Comparison of ENCODE assay signal across 11 cellular contexts in the genomic region with DNA sequence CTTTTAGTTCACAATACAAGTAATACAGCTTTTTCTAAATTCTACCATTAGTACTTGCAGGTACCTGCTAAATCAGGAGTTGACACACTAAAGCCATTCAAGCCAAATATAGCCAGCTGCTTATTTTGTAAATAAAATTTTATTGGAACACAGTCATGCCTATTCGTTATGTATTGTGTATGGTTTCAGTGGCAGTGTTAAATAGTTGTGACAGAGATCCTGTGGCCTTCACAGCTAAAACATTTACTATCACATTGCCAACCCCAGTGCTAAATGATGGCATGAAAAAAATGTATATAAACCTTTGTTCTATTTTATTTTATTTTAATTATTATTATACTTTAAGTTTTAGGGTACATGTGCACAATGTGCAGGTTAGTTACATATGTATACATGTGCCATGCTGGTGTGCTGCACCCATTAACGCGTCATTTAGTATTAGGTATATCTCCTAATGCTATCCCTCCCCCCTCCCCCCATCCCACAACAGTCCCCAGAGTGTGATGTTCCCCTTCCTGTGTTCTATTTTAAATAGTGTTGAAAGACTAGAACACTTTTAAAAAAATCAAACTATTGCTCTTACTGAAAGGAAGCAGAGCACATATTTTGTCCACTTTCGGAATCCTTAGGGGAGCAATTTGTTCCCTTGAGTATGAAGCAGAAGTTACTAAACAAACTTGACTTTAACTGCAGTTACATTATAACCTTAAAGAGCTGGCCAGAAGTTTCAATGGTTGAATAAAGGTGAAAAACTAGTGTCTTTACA.
DNase-seq lines count a peak whose midpoint lies in the region; ATAC-seq and TF ChIP-seq lines count a peak whose summit lies in the region.
"Had no signal": no experiment of that assay in that cellular context is flagged by ENCODE, and none has a peak within 500 bp of the region (broad histone marks: within the 10 kb centered on the region; RNA-seq: fewer than 3 reads in every experiment).

No MANE protein-coding gene starts in this region.

- H3K79me2 ChIP-seq in hepatocyte = no peaks in the 10 kb centered on the region

- H3K36me3 Mint-ChIP-seq in stimulated activated effector memory CD8-positive, alpha-beta T cell treated with anti-CD3 and anti-CD28 coated beads, Interleukin-12 subunit alpha, Interleukin-12 subunit beta, amount 100 ng/mL, for 72 hours = no peaks in the 10 kb centered on the region

- peaks cover 20% of the 10 kb centered on the region for H3K4me1 Mint-ChIP-seq in stimulated activated effector memory CD8-positive, alpha-beta T cell treated with anti-CD3 and anti-CD28 coated beads, Interleukin-12 subunit alpha, Interleukin-12 subunit beta, amount 100 ng/mL, for 72 hours

- peaks cover 19% of the 10 kb centered on the region for H3K4me1 ChIP-seq in hepatocyte (ENCODE audit: insufficient read depth)
- H3K4me1 ChIP-seq: esophagus squamous epithelium had no signal

- H3K9ac ChIP-seq in SK-N-MC (ENCODE audit: insufficient read length) = no peak overlapping the region

- H2AFZ ChIP-seq in hepatocyte = no peak overlapping the region

- no peaks in the 10 kb centered on the region for H3K9me3 Mint-ChIP-seq in stimulated activated effector memory CD8-positive, alpha-beta T cell treated with anti-CD3 and anti-CD28 coated beads, Interleukin-12 subunit alpha, Interleukin-12 subunit beta, amount 100 ng/mL, for 72 hours

- H3K36me3 ChIP-seq in SK-N-MC (ENCODE audit: insufficient read depth, low read length) = no peaks in the 10 kb centered on the region
- H3K36me3 ChIP-seq in hepatocyte (replicated peaks; ENCODE audit: insufficient read depth, low read depth) = no peaks in the 10 kb centered on the region
- H3K36me3 ChIP-seq: esophagus squamous epithelium had no signal

- H3K9me3 ChIP-seq in SK-N-MC (ENCODE audit: low read depth, low read length) = no peaks in the 10 kb centered on the region
- H3K9me3 ChIP-seq in hepatocyte (ENCODE audit: low read depth) = no peaks in the 10 kb centered on the region
- H3K9me3 ChIP-seq: esophagus squamous epithelium had no signal

- DNase-seq in SK-N-MC (ENCODE audit: low read depth, low spot score) (no peak), ecto neural progenitor cell (ENCODE audit: low spot score) (no peak), NCI-H2107 treated with DMSO at 0.1 percent for 48 hours (lab: John Stamatoyannopoulos, UW; ENCODE audit: unreplicated experiment) (no peak), hepatocyte (ENCODE audit: low spot score) (no peak)
- DNase-seq in stimulated activated effector memory CD8-positive, alpha-beta T cell treated with anti-CD3 and anti-CD28 coated beads, Interleukin-12 subunit alpha, Interleukin-12 subunit beta, amount 100 ng/mL, for 72 hours (ENCODE audit: low spot score in 2 of 2) = no peak
- DNase-seq: esophagus squamous epithelium, MM.1S had no signal

- H3K27ac ChIP-seq in SK-N-MC = peak overlapping the region; percentile 74
- no peak overlapping the region for H3K27ac ChIP-seq in hepatocyte
- H3K27ac ChIP-seq: esophagus squamous epithelium had no signal

- ATAC-seq in GM19395 (IDR thresholded peaks at IDR 0.05; ENCODE audit: unreplicated experiment) (peak; percentile 69), HG02943 (IDR thresholded peaks at IDR 0.05; ENCODE audit: low read depth, unreplicated experiment) (peak; percentile 64)
- ATAC-seq in stimulated activated effector memory CD8-positive, alpha-beta T cell treated with anti-CD3 and anti-CD28 coated beads, Interleukin-12 subunit alpha, Interleukin-12 subunit beta, amount 100 ng/mL, for 72 hours = no peak
- ATAC-seq: HCT116 had no signal

- H3K4me2 ChIP-seq in hepatocyte = no peak overlapping the region

- 90% methylated on average over 4 of the region's 4 CpGs for WGBS in hepatocyte (ENCODE audit: low lambda C conversion rate, missing lambda C conversion rate)

- no peaks in the 10 kb centered on the region for H3K27me3 ChIP-seq in hepatocyte
- H3K27me3 ChIP-seq: esophagus squamous epithelium had no signal

- H3K4me3 ChIP-seq in SK-N-MC (no peak overlapping the region), hepatocyte (no peak overlapping the region)
- H3K4me3 ChIP-seq: esophagus squamous epithelium, lung had no signal

- no peaks in the 10 kb centered on the region for H3K9me2 ChIP-seq in hepatocyte (replicated peaks; ENCODE audit: insufficient read depth)

- H3K4me3 Mint-ChIP-seq in stimulated activated effector memory CD8-positive, alpha-beta T cell treated with anti-CD3 and anti-CD28 coated beads, Interleukin-12 subunit alpha, Interleukin-12 subunit beta, amount 100 ng/mL, for 72 hours = no peak overlapping the region

- H4K20me1 ChIP-seq in hepatocyte (ENCODE audit: insufficient read depth, poor library complexity, severe bottlenecking) = no peaks in the 10 kb centered on the region

- TF ChIP-seq CTCF in hepatocyte (IDR thresholded peaks at IDR 0.05; ENCODE audit: poor library complexity) = no peak

- H3K27ac Mint-ChIP-seq in stimulated activated effector memory CD8-positive, alpha-beta T cell treated with anti-CD3 and anti-CD28 coated beads, Interleukin-12 subunit alpha, Interleukin-12 subunit beta, amount 100 ng/mL, for 72 hours = peak overlapping the region; percentile 64
